ENCODE assay signal across 8 cellular contexts in the genomic region with DNA sequence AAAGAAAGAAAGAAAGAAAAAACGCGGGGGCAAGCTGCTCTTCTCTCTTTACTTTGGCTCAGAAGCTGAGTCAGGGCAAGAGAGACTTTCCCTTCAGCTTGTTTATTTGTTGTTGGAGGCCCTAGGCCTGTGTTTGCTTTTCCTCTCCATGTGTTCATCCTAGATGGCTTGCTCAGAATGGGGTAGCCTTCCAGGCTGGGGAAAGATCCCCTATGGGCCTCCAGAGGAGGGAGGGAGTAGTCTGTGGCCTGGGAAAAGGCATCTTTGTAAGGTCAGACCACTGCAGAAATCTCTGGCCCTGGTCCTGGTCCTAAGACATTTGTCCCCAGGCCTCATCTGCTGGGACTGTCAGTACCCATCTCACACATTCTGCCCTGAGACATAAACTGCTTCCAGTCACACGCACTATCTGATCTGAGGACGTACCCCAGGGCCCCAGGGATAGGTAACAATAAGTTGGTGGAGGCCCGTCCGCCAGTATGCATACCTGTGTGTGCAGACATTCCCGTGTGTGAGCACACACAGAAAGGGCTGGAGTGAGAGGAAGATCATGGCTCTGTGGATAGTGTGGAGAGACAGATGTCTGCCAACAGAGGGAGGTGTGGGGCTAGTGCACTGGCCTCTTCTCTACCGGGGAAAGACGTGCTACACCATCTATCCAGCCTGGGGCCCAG. TPM values are rescaled to one million over a fixed set of nuclear protein-coding genes. Genes with fewer than 3 reads are reported as not detected.
DNase-seq lines count a peak whose midpoint lies in the region; ATAC-seq and TF ChIP-seq lines count a peak whose summit lies in the region.

No MANE protein-coding gene starts in this region.

- peaks cover 4% of the 10 kb centered on the region for H3K27me3 Mint-ChIP-seq in CD4-positive, alpha-beta T cell
- H3K27me3 Mint-ChIP-seq in activated T-helper 1 cell treated with anti-CD3 and anti-CD28 coated beads, Interleukin-12 subunit alpha, Interleukin-12 subunit beta, Interleukin-2, Interleukin-4 antibody, amounts not matched to agents 30 ng/mL and 10 ng/mL and 1 ng/mL, durations not matched to agents 14 hours and 24 hours and 36 hours (ENCODE audit: insufficient read depth): peaks cover 4% of the 10 kb centered on the region

- H3K9me3 ChIP-seq in CD4-positive, alpha-beta T cell (ENCODE audit: control insufficient read depth, low read length): no peaks in the 10 kb centered on the region
- H3K9me3 ChIP-seq in OCI-LY1 (ENCODE audit: low read length) (no peaks in the 10 kb centered on the region), prostate gland (no peaks in the 10 kb centered on the region)

- H3K27ac Mint-ChIP-seq in CD4-positive, alpha-beta T cell: no peak overlapping the region
- H3K27ac Mint-ChIP-seq in activated T-helper 1 cell treated with anti-CD3 and anti-CD28 coated beads, Interleukin-12 subunit alpha, Interleukin-12 subunit beta, Interleukin-2, Interleukin-4 antibody, amounts not matched to agents 30 ng/mL and 10 ng/mL and 1 ng/mL, durations not matched to agents 14 hours and 24 hours and 36 hours: no peak overlapping the region

- intact Hi-C loops in CD4-positive, alpha-beta T cell (cut with DNase I, micrococcal nuclease): loop anchor here (1.0 to 2.0 kb wide), 3 partner anchors 31 to 166 kb away; no protein-coding TSS in a partner anchor
- intact Hi-C loops in activated T-helper 1 cell treated with anti-CD3 and anti-CD28 coated beads, Interleukin-12 subunit alpha, Interleukin-12 subunit beta, Interleukin-2, Interleukin-4 antibody, amounts not matched to agents 30 ng/mL and 10 ng/mL and 1 ng/mL, durations not matched to agents 14 hours and 24 hours and 36 hours (cut with micrococcal nuclease): loop anchor here (1.0 to 10.0 kb wide), 5 partner anchors 29 to 573 kb away; partner anchors contain the start of gene SLF2
- intact Hi-C loops in prostate gland (cut with DNase I): loop anchor here (5.0 kb wide), 1 partner anchor 175 kb away; the partner anchor contains the start of gene SEC31B

- no peak for TF ChIP-seq POLR2A in prostate gland (IDR thresholded peaks at IDR 0.05)

- no peak overlapping the region for H3K27ac ChIP-seq in CD4-positive, alpha-beta T cell (ENCODE audit: low read depth, low read length)
- H3K27ac ChIP-seq in OCI-LY1 (ENCODE audit: low read depth, low read length, poor library complexity, severe bottlenecking) (no peak overlapping the region), prostate gland (peak overlapping the region; percentile 40 to 63)

- H3F3A ChIP-seq in OCI-LY1 (ENCODE audit: insufficient read depth, low read length): no peaks in the 10 kb centered on the region

- ATAC-seq in CD4-positive, alpha-beta T cell (ENCODE audit: poor library complexity): peak; percentile 52
- peak; percentile 21 for ATAC-seq in GM21825 (IDR thresholded peaks at IDR 0.05; ENCODE audit: unreplicated experiment)
- ATAC-seq in HG02623 (IDR thresholded peaks at IDR 0.05; ENCODE audit: unreplicated experiment): no peak

- WGBS in prostate gland: 34% methylated on average over 9 of the region's 9 CpGs

- POLR2A ChIA-PET in CD4-positive, alpha-beta T cell (lab: Charles Lee): no interaction called here

- TF ChIP-seq CTCF in CD4-positive, alpha-beta T cell (IDR thresholded peaks at IDR 0.05): peak; percentile 33
- peak; percentile 45 for TF ChIP-seq CTCF in OCI-LY1 (IDR thresholded peaks at IDR 0.05; ENCODE audit: low read length)
- TF ChIP-seq CTCF in prostate gland (IDR thresholded peaks at IDR 0.05): peak in 3 of 4 experiments; percentile 55 to 83 (median 82)

- CTCF ChIA-PET in CD4-positive, alpha-beta T cell (lab: Charles Lee): interaction anchor here (1.0 to 1.2 kb wide), 3 partner anchors 92 to 173 kb away, joined by 3 read pairs; no protein-coding TSS in a partner anchor

- no peaks in the 10 kb centered on the region for H3K27me3 ChIP-seq in CD4-positive, alpha-beta T cell (ENCODE audit: control insufficient read depth, insufficient read depth, low read length)
- H3K27me3 ChIP-seq in OCI-LY1 (ENCODE audit: insufficient read depth, low read length) (no peaks in the 10 kb centered on the region), prostate gland (replicated peaks; ENCODE audit: insufficient read depth) (no peaks in the 10 kb centered on the region)

- no peaks in the 10 kb centered on the region for H3K9me2 ChIP-seq in OCI-LY1 (ENCODE audit: low read depth, low read length)

- H3K36me3 ChIP-seq in OCI-LY1 (ENCODE audit: insufficient read depth, low read length) (no peaks in the 10 kb centered on the region), prostate gland (no peaks in the 10 kb centered on the region)

- H3K4me3 ChIP-seq in OCI-LY1 (ENCODE audit: low read depth, low read length, poor library complexity, severe bottlenecking): no peak overlapping the region
- no peak overlapping the region for H3K4me3 ChIP-seq in prostate gland

- no peaks in the 10 kb centered on the region for H4K20me1 ChIP-seq in OCI-LY1 (ENCODE audit: insufficient read depth, low read length)

- peak in 9 of 10 experiments; percentile 11 to 39 (median 26) for DNase-seq in CD4-positive, alpha-beta T cell
- DNase-seq in activated T-helper 1 cell treated with anti-CD3 and anti-CD28 coated beads, Interleukin-12 subunit alpha, Interleukin-12 subunit beta, Interleukin-2, Interleukin-4 antibody, amounts not matched to agents 30 ng/mL and 10 ng/mL and 1 ng/mL, durations not matched to agents 14 hours and 24 hours and 36 hours (ENCODE audit: low spot score): peak; percentile 31
- DNase-seq in germinal center (ENCODE audit: low spot score) (peak; percentile 48), prostate gland (ENCODE audit: low spot score) (peak; percentile 68), GOT3 (lab: John Stamatoyannopoulos, UW) (no peak)

- no peaks in the 10 kb centered on the region for H3K36me3 Mint-ChIP-seq in CD4-positive, alpha-beta T cell (ENCODE audit: low read depth)
- H3K36me3 Mint-ChIP-seq in activated T-helper 1 cell treated with anti-CD3 and anti-CD28 coated beads, Interleukin-12 subunit alpha, Interleukin-12 subunit beta, Interleukin-2, Interleukin-4 antibody, amounts not matched to agents 30 ng/mL and 10 ng/mL and 1 ng/mL, durations not matched to agents 14 hours and 24 hours and 36 hours (ENCODE audit: low read depth): no peaks in the 10 kb centered on the region

- no peak overlapping the region for H3K4me2 ChIP-seq in OCI-LY1 (ENCODE audit: low read length)

- H3K4me1 ChIP-seq in OCI-LY1 (ENCODE audit: insufficient read depth, low read length, severe bottlenecking) (peaks cover 24% of the 10 kb centered on the region), prostate gland (replicated peaks) (peaks cover 6% of the 10 kb centered on the region)

- H3K79me2 ChIP-seq in OCI-LY1 (ENCODE audit: insufficient read depth, low read length): no peaks in the 10 kb centered on the region; the same call in 1 of the 2 replicates

- no peak overlapping the region for H3K9ac ChIP-seq in OCI-LY1 (ENCODE audit: low read length)

- no peak overlapping the region for H2AFZ ChIP-seq in OCI-LY1 (ENCODE audit: low read length)

- no peak overlapping the region for H3K4me3 Mint-ChIP-seq in CD4-positive, alpha-beta T cell
- no peak overlapping the region for H3K4me3 Mint-ChIP-seq in activated T-helper 1 cell treated with anti-CD3 and anti-CD28 coated beads, Interleukin-12 subunit alpha, Interleukin-12 subunit beta, Interleukin-2, Interleukin-4 antibody, amounts not matched to agents 30 ng/mL and 10 ng/mL and 1 ng/mL, durations not matched to agents 14 hours and 24 hours and 36 hours

- no peaks in the 10 kb centered on the region for H3K9me3 Mint-ChIP-seq in CD4-positive, alpha-beta T cell
- H3K9me3 Mint-ChIP-seq in activated T-helper 1 cell treated with anti-CD3 and anti-CD28 coated beads, Interleukin-12 subunit alpha, Interleukin-12 subunit beta, Interleukin-2, Interleukin-4 antibody, amounts not matched to agents 30 ng/mL and 10 ng/mL and 1 ng/mL, durations not matched to agents 14 hours and 24 hours and 36 hours: no peaks in the 10 kb centered on the region

- no peaks in the 10 kb centered on the region for H3K4me1 Mint-ChIP-seq in CD4-positive, alpha-beta T cell (ENCODE audit: low read depth)
- H3K4me1 Mint-ChIP-seq in activated T-helper 1 cell treated with anti-CD3 and anti-CD28 coated beads, Interleukin-12 subunit alpha, Interleukin-12 subunit beta, Interleukin-2, Interleukin-4 antibody, amounts not matched to agents 30 ng/mL and 10 ng/mL and 1 ng/mL, durations not matched to agents 14 hours and 24 hours and 36 hours (ENCODE audit: low read depth): peaks cover 54% of the 10 kb centered on the region

RNA-seq across cellular contexts. Expression of gene SCD, which starts 4.9 kb away (rescaled TPM):
- total RNA-seq in CD4-positive, alpha-beta T cell: 1 to 10 TPM; 1.7 TPM
- 194 TPM in 2 replicates for total RNA-seq in activated T-helper 1 cell treated with anti-CD3 and anti-CD28 coated beads, Interleukin-12 subunit alpha, Interleukin-12 subunit beta, Interleukin-2, Interleukin-4 antibody, amounts not matched to agents 30 ng/mL and 10 ng/mL and 1 ng/mL, durations not matched to agents 14 hours and 24 hours and 36 hours
- total RNA-seq in prostate gland: 100 to 1,000 TPM in 1 of 2 donors, 10 to 100 TPM in 1; 95.5 to 179 TPM

RNA-seq across cellular contexts. Expression of gene PKD2L1, which starts 12.1 kb away (rescaled TPM):
- total RNA-seq in CD4-positive, alpha-beta T cell: not detected
- not detected in 2 replicates for total RNA-seq in activated T-helper 1 cell treated with anti-CD3 and anti-CD28 coated beads, Interleukin-12 subunit alpha, Interleukin-12 subunit beta, Interleukin-2, Interleukin-4 antibody, amounts not matched to agents 30 ng/mL and 10 ng/mL and 1 ng/mL, durations not matched to agents 14 hours and 24 hours and 36 hours
- total RNA-seq in prostate gland: under 1 TPM; 0.09 to 0.34 TPM

RNA-seq across cellular contexts. Expression of gene BLOC1S2, which starts 55.6 kb away (rescaled TPM):
- 10 to 100 TPM; 49.4 to 55.9 TPM for total RNA-seq in CD4-positive, alpha-beta T cell
- 65.7 and 66.5 TPM in 2 replicates for total RNA-seq in activated T-helper 1 cell treated with anti-CD3 and anti-CD28 coated beads, Interleukin-12 subunit alpha, Interleukin-12 subunit beta, Interleukin-2, Interleukin-4 antibody, amounts not matched to agents 30 ng/mL and 10 ng/mL and 1 ng/mL, durations not matched to agents 14 hours and 24 hours and 36 hours
- total RNA-seq in prostate gland: 10 to 100 TPM; 21.1 to 33.8 TPM

Comparison
In these comparisons a context has a peak if more than half of its experiments do, and no peak if none do; other contexts are left out.
1. H3K27ac ChIP-seq: peak in prostate gland (2 of 2); none in CD4-positive, alpha-beta T cell (single experiment) and OCI-LY1 (single experiment).
2. RNA of gene SCD, which starts 4.9 kb away (total RNA-seq): 194 TPM in activated T-helper 1 cell treated with anti-CD3 and anti-CD28 coated beads, Interleukin-12 subunit alpha, Interleukin-12 subunit beta, Interleukin-2, Interleukin-4 antibody, amounts not matched to agents 30 ng/mL and 10 ng/mL and 1 ng/mL, durations not matched to agents 14 hours and 24 hours and 36 hours and 95.5 to 179 TPM in prostate gland; 1.7 TPM in CD4-positive, alpha-beta T cell; every median in the first group is over 10 times any median in the second.
3. Peak in every context shown above with its lines, with median percentiles within 50 percentile points of each other: CTCF ChIP-seq.